ENCODE assay signal across 11 cellular contexts in genomic region chr2:23617167-23617787, GRCh38.
A peak's percentile ranks its signal among the peaks of the same experiment; 100 is the strongest.
DNase-seq lines count a peak whose midpoint lies in the region; ATAC-seq and TF ChIP-seq lines count a peak whose summit lies in the region.
"Had no signal": no experiment of that assay in that cellular context is flagged by ENCODE, and none has a peak within 500 bp of the region (broad histone marks: within the 10 kb centered on the region; RNA-seq: fewer than 3 reads in every experiment).

No MANE protein-coding gene starts in this region.

- H3K79me2 ChIP-seq in osteoblast (ENCODE audit: insufficient read depth, low read length) = no peaks in the 10 kb centered on the region

- H3K9me3 ChIP-seq in T-helper 17 cell (ENCODE audit: control insufficient read depth, low read length, poor library complexity, severe bottlenecking) (no peaks in the 10 kb centered on the region), osteoblast (ENCODE audit: low read depth, low read length) (no peaks in the 10 kb centered on the region)

- peaks cover 16% of the 10 kb centered on the region for H3K27me3 Mint-ChIP-seq in T-helper 17 cell

- peak; percentile 45 for TF ChIP-seq CTCF in osteoblast (IDR thresholded peaks at IDR 0.05; ENCODE audit: extremely low read depth, low read depth, low read length)

- peak; percentile 89 for DNase-seq in AG08395 (ENCODE audit: low spot score)
- DNase-seq in T-helper 17 cell = no peak
- DNase-seq in globus pallidus (ENCODE audit: low spot score) = peak; percentile 36
- peak; percentile 89 for DNase-seq in osteoblast (ENCODE audit: insufficient read length, low spot score, missing footprints)
- DNase-seq in SHP77 treated with DMSO at 0.1 percent for 48 hours (lab: John Stamatoyannopoulos, UW) = no peak
- no peak for DNase-seq in SIG-M5 (lab: John Stamatoyannopoulos, UW)

- H3K36me3 ChIP-seq in osteoblast (ENCODE audit: insufficient read depth, low read length) = no peaks in the 10 kb centered on the region

- H4K20me1 ChIP-seq in osteoblast (ENCODE audit: insufficient read depth, low read length) = no peaks in the 10 kb centered on the region

- no peaks in the 10 kb centered on the region for H3K36me3 Mint-ChIP-seq in T-helper 17 cell (ENCODE audit: low read depth)
- H3K36me3 Mint-ChIP-seq: CD14-positive monocyte had no signal

- H3K4me2 ChIP-seq in osteoblast (ENCODE audit: insufficient read depth, low read length) = peak overlapping the region; percentile 36

- H3K27ac Mint-ChIP-seq in T-helper 17 cell = peak overlapping the region; percentile 53
- H3K27ac Mint-ChIP-seq: CD14-positive monocyte; dendritic cell treated with granulocyte-macrophage colony-stimulating factor and Interleukin-4, amounts not matched to agents 40 ng/mL and 50 ng/mL, for 4 days; T-helper 1 cell treated with Interleukin-12 subunit alpha and Interleukin-12 subunit beta and Interleukin-4 antibody, amounts not matched to agents 30 μg/mL and 1 μg/mL, for 36 hours had no signal

- H3K4me1 Mint-ChIP-seq in T-helper 17 cell = peaks cover 8% of the 10 kb centered on the region

- H3K27me3 ChIP-seq in osteoblast (ENCODE audit: insufficient read depth, low read length) = no peaks in the 10 kb centered on the region

- no peak overlapping the region for H3K27ac ChIP-seq in osteoblast (ENCODE audit: low read depth, low read length)

- no peak overlapping the region for H3K4me3 ChIP-seq in osteoblast (ENCODE audit: insufficient read depth, low read length)

- H3K4me1 ChIP-seq in osteoblast (ENCODE audit: insufficient read depth, low read length) = no peaks in the 10 kb centered on the region

- ATAC-seq in T-helper 17 cell (no peak), GM21529 (IDR thresholded peaks at IDR 0.05; ENCODE audit: unreplicated experiment) (no peak), GM19455 (IDR thresholded peaks at IDR 0.05; ENCODE audit: unreplicated experiment) (no peak)

- no peak overlapping the region for H3K4me3 Mint-ChIP-seq in T-helper 17 cell
- H3K4me3 Mint-ChIP-seq: CD14-positive monocyte; dendritic cell treated with granulocyte-macrophage colony-stimulating factor and Interleukin-4, amounts not matched to agents 40 ng/mL and 50 ng/mL, for 4 days; T-helper 1 cell treated with Interleukin-12 subunit alpha and Interleukin-12 subunit beta and Interleukin-4 antibody, amounts not matched to agents 30 μg/mL and 1 μg/mL, for 36 hours had no signal

- H2AFZ ChIP-seq in osteoblast (ENCODE audit: low read length) = no peak overlapping the region

Comparison
In these comparisons a context has a peak if more than half of its experiments do, and no peak if none do; other contexts are left out.
1. DNase-seq: peak in AG08395 (single experiment), globus pallidus (single experiment) and osteoblast (single experiment); none in T-helper 17 cell (0 of 3), SHP77 treated with DMSO at 0.1 percent for 48 hours (single experiment) and SIG-M5 (single experiment).